ENCODE assay signal across 19 cellular contexts in the genomic region with DNA sequence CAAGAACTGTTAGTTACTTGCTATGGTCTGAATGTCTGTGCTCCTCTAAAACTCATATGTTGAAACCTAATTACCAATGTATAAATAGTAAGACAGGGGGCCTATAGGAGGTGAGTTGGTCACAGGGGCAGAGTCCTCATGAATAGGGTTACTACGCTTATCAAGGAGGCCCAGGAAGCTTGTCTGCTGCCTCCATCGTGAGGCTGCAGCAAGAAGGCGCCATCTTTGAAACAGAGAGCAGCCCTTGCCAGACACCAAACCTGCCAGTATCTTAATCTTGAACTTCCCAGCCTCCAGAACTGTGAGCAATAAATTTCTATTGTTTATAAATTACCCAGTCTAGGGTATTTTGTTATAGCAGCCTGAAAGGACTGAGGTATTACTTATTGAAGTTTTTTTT.
"Had no signal": no experiment of that assay in that cellular context is flagged by ENCODE, and none has a peak within 500 bp of the region (broad histone marks: within the 10 kb centered on the region; RNA-seq: fewer than 3 reads in every experiment).

No MANE protein-coding gene starts in this region.

- H3K36me3 Mint-ChIP-seq: activated naive CD8-positive, alpha-beta T cell treated with anti-CD3 and anti-CD28 coated beads, Interleukin-2, amount 10 ng/mL, durations not matched to agents 7 days and 5 days had no signal

- H3K27me3 ChIP-seq: MG63 had no signal

- H3K27me3 Mint-ChIP-seq: activated naive CD8-positive, alpha-beta T cell treated with anti-CD3 and anti-CD28 coated beads, Interleukin-2, amount 10 ng/mL, durations not matched to agents 7 days and 5 days had no signal

- H3K36me3 ChIP-seq: MG63 had no signal

- H3K4me3 ChIP-seq: coronary artery, MG63 had no signal

- H3K27ac Mint-ChIP-seq: activated CD8-positive, alpha-beta T cell treated with anti-CD3 and anti-CD28 coated beads, Interleukin-2, amount 10 ng/mL, durations not matched to agents 7 days and 5 days; activated naive CD8-positive, alpha-beta T cell treated with anti-CD3 and anti-CD28 coated beads, Interleukin-2, amount 10 ng/mL, durations not matched to agents 7 days and 5 days; T-helper 1 cell treated with Interleukin-12 subunit alpha and Interleukin-12 subunit beta and Interleukin-4 antibody, amounts not matched to agents 30 μg/mL and 1 μg/mL, for 36 hours; WTC11 had no signal

- H3K27ac ChIP-seq: coronary artery had no signal

- DNase-seq: activated CD4-positive, alpha-beta T cell treated with anti-CD3 and anti-CD28 coated beads for 48 hours; activated CD4-positive, alpha-beta T cell treated with anti-CD3 and anti-CD28 coated beads, Interleukin-2, amount 50 U/mL, for 4 hours; activated CD4-positive, CD25-positive, alpha-beta regulatory T cell treated with anti-CD3 and anti-CD28 coated beads, Interleukin-2, amount 50 U/mL, for 72 hours; activated CD8-positive, alpha-beta memory T cell treated with anti-CD3 and anti-CD28 coated beads, Interleukin-2, amount 50 U/mL, for 48 hours; activated CD8-positive, alpha-beta T cell treated with anti-CD3 and anti-CD28 coated beads, Interleukin-2, amount 10 ng/mL, durations not matched to agents 7 days and 5 days; activated naive CD4-positive, alpha-beta T cell treated with anti-CD3 and anti-CD28 coated beads, Interleukin-2, amount 50 U/mL, for 16 hours; activated naive CD8-positive, alpha-beta T cell treated with anti-CD3 and anti-CD28 coated beads, Interleukin-2, amount 10 ng/mL, durations not matched to agents 7 days and 5 days; activated T-cell treated with anti-CD3 and anti-CD28 coated beads, Interleukin-2, amount 50 U/mL, for 1 hour; aorta; central memory CD4-positive, alpha-beta T cell; MG63; MV-4-11; NCI-H1417 treated with DMSO at 0.1 percent for 48 hours; NCI-H187; NCI-H526 treated with DMSO at 0.1 percent for 48 hours; NK-92 treated with Interleukin-12 subunit alpha and Interleukin-12 subunit beta, amount 100 ng/mL, for 24 hours had no signal

- H3K4me3 Mint-ChIP-seq: activated CD8-positive, alpha-beta T cell treated with anti-CD3 and anti-CD28 coated beads, Interleukin-2, amount 10 ng/mL, durations not matched to agents 7 days and 5 days; activated naive CD8-positive, alpha-beta T cell treated with anti-CD3 and anti-CD28 coated beads, Interleukin-2, amount 10 ng/mL, durations not matched to agents 7 days and 5 days; T-helper 1 cell treated with Interleukin-12 subunit alpha and Interleukin-12 subunit beta and Interleukin-4 antibody, amounts not matched to agents 30 μg/mL and 1 μg/mL, for 36 hours; WTC11 had no signal

- H3K9me3 Mint-ChIP-seq: T-helper 1 cell treated with Interleukin-12 subunit alpha and Interleukin-12 subunit beta and Interleukin-4 antibody, amounts not matched to agents 30 μg/mL and 1 μg/mL, for 36 hours had no signal

- ATAC-seq: activated CD8-positive, alpha-beta T cell treated with anti-CD3 and anti-CD28 coated beads, Interleukin-2, amount 10 ng/mL, durations not matched to agents 7 days and 5 days; WTC11 had no signal
